In genomic region chr14:57846631-57847030, GRCh38 we compare ENCODE assay signal across 1 cellular context.
TF ChIP-seq lines count a peak whose summit lies in the region.

No MANE protein-coding gene starts in this region.

TF ChIP-seq in SK-N-SH treated with all-trans-retinoic acid at 6 μM for 48 hours, 23 proteins besides CTCF, POLR2A, EP300 and RAD21 (continued from another document):
- TF ChIP-seq, protein P1, sequence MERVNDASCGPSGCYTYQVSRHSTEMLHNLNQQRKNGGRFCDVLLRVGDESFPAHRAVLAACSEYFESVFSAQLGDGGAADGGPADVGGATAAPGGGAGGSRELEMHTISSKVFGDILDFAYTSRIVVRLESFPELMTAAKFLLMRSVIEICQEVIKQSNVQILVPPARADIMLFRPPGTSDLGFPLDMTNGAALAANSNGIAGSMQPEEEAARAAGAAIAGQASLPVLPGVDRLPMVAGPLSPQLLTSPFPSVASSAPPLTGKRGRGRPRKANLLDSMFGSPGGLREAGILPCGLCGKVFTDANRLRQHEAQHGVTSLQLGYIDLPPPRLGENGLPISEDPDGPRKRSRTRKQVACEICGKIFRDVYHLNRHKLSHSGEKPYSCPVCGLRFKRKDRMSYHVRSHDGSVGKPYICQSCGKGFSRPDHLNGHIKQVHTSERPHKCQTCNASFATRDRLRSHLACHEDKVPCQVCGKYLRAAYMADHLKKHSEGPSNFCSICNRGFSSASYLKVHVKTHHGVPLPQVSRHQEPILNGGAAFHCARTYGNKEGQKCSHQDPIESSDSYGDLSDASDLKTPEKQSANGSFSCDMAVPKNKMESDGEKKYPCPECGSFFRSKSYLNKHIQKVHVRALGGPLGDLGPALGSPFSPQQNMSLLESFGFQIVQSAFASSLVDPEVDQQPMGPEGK (CRISPR knock-in tag; IDR thresholded peaks at IDR 0.05; ENCODE audit: borderline replicate concordance): no peak
- TF ChIP-seq ESRRG (CRISPR knock-in tag; IDR thresholded peaks at IDR 0.05) (no peak), GLIS3 (CRISPR knock-in tag; IDR thresholded peaks at IDR 0.05) (no peak)
